1 cellular context compared by ENCODE assay signal in genomic region chr1:36446780-36447179, GRCh38.
TF ChIP-seq lines count a peak whose summit lies in the region.

No MANE protein-coding gene starts in this region.

TF ChIP-seq in K562, 482 proteins besides CTCF, POLR2A, EP300 and RAD21:
- TF ChIP-seq SPI1 (IDR thresholded peaks at IDR 0.05; ENCODE audit: borderline replicate concordance, low read depth, low read length) = 0 out of 2 replicates have a peak, but pooled peaks have one; percentile 14
- TF ChIP-seq L3MBTL2 (IDR thresholded peaks at IDR 0.05) = no peak
- TF ChIP-seq NR4A1 (CRISPR knock-in tag; IDR thresholded peaks at IDR 0.05) = no peak
- TF ChIP-seq NR4A1 (tag; IDR thresholded peaks at IDR 0.05) = no peak
